ENCODE assay signal across 13 cellular contexts in genomic region chr9:12604154-12604825, GRCh38.
DNase-seq lines count a peak whose midpoint lies in the region; ATAC-seq and TF ChIP-seq lines count a peak whose summit lies in the region.
"Had no signal": no experiment of that assay in that cellular context is flagged by ENCODE, and none has a peak within 500 bp of the region (broad histone marks: within the 10 kb centered on the region; RNA-seq: fewer than 3 reads in every experiment).

No MANE protein-coding gene starts in this region.

- ATAC-seq in upper lobe of right lung, result no peak

- no peaks in the 10 kb centered on the region for H3K36me3 ChIP-seq in upper lobe of right lung
- H3K36me3 ChIP-seq: ascending aorta, pancreas had no signal

- intact Hi-C loops in upper lobe of right lung (cut with DNase I), result no loop called here

- H3K4me1 ChIP-seq in upper lobe of right lung, result no peaks in the 10 kb centered on the region
- H3K4me1 ChIP-seq: ascending aorta, pancreas had no signal

- no peak overlapping the region for H3K27ac ChIP-seq in upper lobe of right lung
- H3K27ac ChIP-seq: ascending aorta, pancreas had no signal

- peak; percentile 57 for DNase-seq in NCI-H82 (lab: John Stamatoyannopoulos, UW)
- DNase-seq in NCI-H82 treated with DMSO at 0.1 percent for 48 hours (lab: John Stamatoyannopoulos, UW; ENCODE audit: unreplicated experiment), result no peak
- peak; percentile 77 for DNase-seq in RKO (ENCODE audit: low spot score)
- DNase-seq in fibroblast of mammary gland (ENCODE audit: low read depth), result peak; percentile 36
- DNase-seq in skeletal muscle cell (ENCODE audit: low read depth), result peak; percentile 15
- no peak for DNase-seq in NCI-H187 treated with DMSO at 0.1 percent for 48 hours (lab: John Stamatoyannopoulos, UW)
- DNase-seq in upper lobe of right lung, result no peak
- DNase-seq in cerebellar nuclear complex (lab: John Stamatoyannopoulos, UW), result no peak
- DNase-seq: GDM1; RPMI8226; stimulated activated CD4-positive, alpha-beta T cell treated with anti-CD3 and anti-CD28 coated beads, Interleukin-4, amount 100 ng/mL, for 4 hours had no signal

- H3K4me3 ChIP-seq in fibroblast of mammary gland (ENCODE audit: control insufficient read depth, low read depth, low read length) (no peak overlapping the region), skeletal muscle cell (ENCODE audit: low read depth, low read length) (no peak overlapping the region), upper lobe of right lung (no peak overlapping the region)
- H3K4me3 ChIP-seq: ascending aorta, pancreas had no signal

- TF ChIP-seq CTCF in fibroblast of mammary gland (conservative IDR thresholded peaks at IDR 0.05; ENCODE audit: control insufficient read depth, insufficient read depth, low read depth, low read length) (no peak), upper lobe of right lung (IDR thresholded peaks at IDR 0.05) (no peak)

- H3K27me3 ChIP-seq in upper lobe of right lung, result no peaks in the 10 kb centered on the region
- H3K27me3 ChIP-seq: ascending aorta, pancreas had no signal

- no peaks in the 10 kb centered on the region for H3K9me3 ChIP-seq in upper lobe of right lung
- H3K9me3 ChIP-seq: ascending aorta, pancreas had no signal

Comparison
In these comparisons a context has a peak if more than half of its experiments do, and no peak if none do; other contexts are left out.
1. DNase-seq: peak in NCI-H82 (single experiment), RKO (single experiment), fibroblast of mammary gland (single experiment) and skeletal muscle cell (single experiment); none in NCI-H82 treated with DMSO at 0.1 percent for 48 hours (single experiment), NCI-H187 treated with DMSO at 0.1 percent for 48 hours (single experiment), upper lobe of right lung (single experiment) and cerebellar nuclear complex (0 of 2).